In the genomic region with DNA sequence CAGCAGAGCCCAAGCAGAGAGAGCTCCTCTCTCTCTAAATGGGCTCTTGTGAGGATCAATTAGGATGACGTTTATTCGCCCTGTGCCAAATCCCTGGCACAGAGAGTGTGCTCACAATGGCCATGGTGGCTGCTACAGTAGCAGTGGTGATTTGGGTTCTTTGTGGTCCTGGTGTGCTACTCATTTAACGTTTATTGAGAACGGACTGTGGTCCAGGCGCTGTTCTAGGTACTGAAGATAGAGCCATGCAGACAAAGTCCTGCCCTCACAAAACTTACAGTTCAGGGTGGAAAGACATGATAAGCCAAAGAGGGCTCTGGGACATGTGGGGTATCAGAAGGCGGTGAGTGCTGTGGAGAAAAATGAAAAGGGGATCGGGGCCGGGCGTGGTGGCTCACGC, we compare ENCODE assay signal across 19 cellular contexts. TPM values are rescaled to one million over a fixed set of nuclear protein-coding genes. Genes with fewer than 3 reads are reported as not detected.
DNase-seq lines count a peak whose midpoint lies in the region; ATAC-seq and TF ChIP-seq lines count a peak whose summit lies in the region.
"Had no signal": no experiment of that assay in that cellular context is flagged by ENCODE, and none has a peak within 500 bp of the region (broad histone marks: within the 10 kb centered on the region; RNA-seq: fewer than 3 reads in every experiment).

No MANE protein-coding gene starts in this region.

- no peak for ATAC-seq in T-helper 17 cell
- ATAC-seq: CD8-positive, alpha-beta T cell; Panc1 had no signal

- peak overlapping the region; percentile 71 for H3K27ac Mint-ChIP-seq in activated T-cell treated with anti-CD3 and anti-CD28 coated beads, Interleukin-2, amount 50 U/mL, for 24 hours
- peak overlapping the region; percentile 83 for H3K27ac Mint-ChIP-seq in T-helper 17 cell
- H3K27ac Mint-ChIP-seq in nephron, result no peak overlapping the region
- H3K27ac Mint-ChIP-seq: CD8-positive, alpha-beta T cell had no signal

- no peak for DNase-seq in activated T-cell treated with anti-CD3 and anti-CD28 coated beads, Interleukin-2, amount 50 U/mL, for 24 hours
- DNase-seq in activated T-cell treated with anti-CD3 and anti-CD28 coated beads for 4 hours (no peak), T-helper 17 cell (no peak), hippocampal formation (lab: John Stamatoyannopoulos, UW) (no peak), HK-2 (ENCODE audit: unreplicated experiment) (no peak)
- DNase-seq in stimulated activated naive CD4-positive, alpha-beta T cell treated with Interleukin-2 at 50 U/mL for 16 hours (lab: John Stamatoyannopoulos, UW), result no peak
- DNase-seq: C1 segment of cervical spinal cord; Caco-2; CD8-positive, alpha-beta T cell; GOT3; IMR-90; MM.1S; NCI-H2029; NCI-H526 treated with DMSO at 0.1 percent for 48 hours; SHP77 treated with DMSO at 0.1 percent for 48 hours had no signal

- H3K27me3 Mint-ChIP-seq in activated T-cell treated with anti-CD3 and anti-CD28 coated beads, Interleukin-2, amount 50 U/mL, for 24 hours, result no peaks in the 10 kb centered on the region
- H3K27me3 Mint-ChIP-seq in T-helper 17 cell (no peaks in the 10 kb centered on the region), nephron (ENCODE audit: low read depth) (peaks cover 3% of the 10 kb centered on the region)

- peaks cover 90% of the 10 kb centered on the region for H3K36me3 Mint-ChIP-seq in activated T-cell treated with anti-CD3 and anti-CD28 coated beads, Interleukin-2, amount 50 U/mL, for 24 hours (ENCODE audit: low read depth)
- H3K36me3 Mint-ChIP-seq in T-helper 17 cell (ENCODE audit: low read depth) (peaks cover 3% of the 10 kb centered on the region), nephron (ENCODE audit: low read depth) (peaks cover 62% of the 10 kb centered on the region)

- H3K9me3 Mint-ChIP-seq in activated T-cell treated with anti-CD3 and anti-CD28 coated beads, Interleukin-2, amount 50 U/mL, for 24 hours, result no peaks in the 10 kb centered on the region
- no peaks in the 10 kb centered on the region for H3K9me3 Mint-ChIP-seq in nephron
- H3K9me3 Mint-ChIP-seq: CD8-positive, alpha-beta T cell had no signal

- H3K9me3 ChIP-seq in T-helper 17 cell (ENCODE audit: control insufficient read depth, low read length, poor library complexity, severe bottlenecking), result no peaks in the 10 kb centered on the region
- H3K9me3 ChIP-seq: Caco-2, HAP-1 had no signal

- no peak overlapping the region for H3K4me3 Mint-ChIP-seq in activated T-cell treated with anti-CD3 and anti-CD28 coated beads, Interleukin-2, amount 50 U/mL, for 24 hours
- H3K4me3 Mint-ChIP-seq in T-helper 17 cell (no peak overlapping the region), nephron (peak overlapping the region in 2 of 3 experiments; percentile 8 to 46)
- H3K4me3 Mint-ChIP-seq: CD8-positive, alpha-beta T cell had no signal

- H3K4me1 Mint-ChIP-seq in activated T-cell treated with anti-CD3 and anti-CD28 coated beads, Interleukin-2, amount 50 U/mL, for 24 hours (ENCODE audit: low read depth), result peaks cover 29% of the 10 kb centered on the region
- peaks cover 29% of the 10 kb centered on the region for H3K4me1 Mint-ChIP-seq in T-helper 17 cell
- H3K4me1 Mint-ChIP-seq in nephron, result peaks cover 8% of the 10 kb centered on the region

- TF ChIP-seq CTCF in nephron (IDR thresholded peaks at IDR 0.05; ENCODE audit: unreplicated experiment in 3 of 3), result no peak

RNA-seq across cellular contexts. Expression of a gene that starts 5.3 kb away (rescaled TPM):
- 10 to 100 TPM; 62.2 to 65.1 TPM for total RNA-seq in T-helper 17 cell

RNA-seq across cellular contexts. Expression of a gene that starts 17.1 kb away (rescaled TPM):
- total RNA-seq in T-helper 17 cell, result 100 to 1,000 TPM; 108 to 129 TPM

RNA-seq across cellular contexts. Expression of a gene that starts 44.2 kb away (rescaled TPM):
- not detected for total RNA-seq in T-helper 17 cell
- total RNA-seq: CD8-positive, alpha-beta T cell; OCI-LY7 had no signal

RNA-seq across cellular contexts. Expression of a gene that starts 52.8 kb away (rescaled TPM):
- 10 to 100 TPM; 16.6 to 19.3 TPM for total RNA-seq in T-helper 17 cell

Comparison
In these comparisons a context has a peak if more than half of its experiments do, and no peak if none do; other contexts are left out.
1. H3K27ac Mint-ChIP-seq: peak in activated T-cell treated with anti-CD3 and anti-CD28 coated beads, Interleukin-2, amount 50 U/mL, for 24 hours (single experiment) and T-helper 17 cell (single experiment); none in nephron (0 of 3).
2. H3K4me3 Mint-ChIP-seq: peak in nephron (2 of 3); none in activated T-cell treated with anti-CD3 and anti-CD28 coated beads, Interleukin-2, amount 50 U/mL, for 24 hours (single experiment) and T-helper 17 cell (single experiment).